ENCODE assay signal across 12 cellular contexts in genomic region chr3:172279191-172279640, GRCh38.
DNase-seq lines count a peak whose midpoint lies in the region; ATAC-seq and TF ChIP-seq lines count a peak whose summit lies in the region.
"Had no signal": no experiment of that assay in that cellular context is flagged by ENCODE, and none has a peak within 500 bp of the region (broad histone marks: within the 10 kb centered on the region; RNA-seq: fewer than 3 reads in every experiment).

No MANE protein-coding gene starts in this region.

- H3K79me2 ChIP-seq in osteoblast (ENCODE audit: insufficient read depth, low read length) = peaks cover 70% of the 10 kb centered on the region

- H3K9me3 ChIP-seq in osteoblast (ENCODE audit: low read depth, low read length) = no peaks in the 10 kb centered on the region

- H2AFZ ChIP-seq in osteoblast (ENCODE audit: low read length) = no peak overlapping the region

- no peaks in the 10 kb centered on the region for H3K27me3 ChIP-seq in osteoblast (ENCODE audit: insufficient read depth, low read length)

- peaks cover 7% of the 10 kb centered on the region for H4K20me1 ChIP-seq in osteoblast (ENCODE audit: insufficient read depth, low read length)

- DNase-seq in DMS53 (lab: John Stamatoyannopoulos, UW) (peak; percentile 14), NCI-H2029 treated with DMSO at 0.1 percent for 48 hours (lab: John Stamatoyannopoulos, UW) (peak; percentile 90), cerebellum (ENCODE audit: low spot score) (peak; percentile 49), osteoblast (ENCODE audit: insufficient read length, low spot score, missing footprints) (no peak), SIG-M5 treated with dmso at 0.1 percent for 504 hours (lab: John Stamatoyannopoulos, UW; ENCODE audit: unreplicated experiment) (no peak), AML-193 (lab: John Stamatoyannopoulos, UW) (no peak), DMS114 treated with DMSO at 0.1 percent for 48 hours (lab: John Stamatoyannopoulos, UW; ENCODE audit: unreplicated experiment) (no peak)
- DNase-seq: activated CD8-positive, alpha-beta memory T cell treated with anti-CD3 and anti-CD28 coated beads for 24 hours; CD8-positive, alpha-beta T cell; NCI-H526 had no signal

- no peak for ATAC-seq in GM18498 (IDR thresholded peaks at IDR 0.05; ENCODE audit: unreplicated experiment)
- ATAC-seq: CD8-positive, alpha-beta T cell; GM12878 had no signal

- TF ChIP-seq CTCF in osteoblast (IDR thresholded peaks at IDR 0.05; ENCODE audit: extremely low read depth, low read depth, low read length) = no peak

- H3K27ac ChIP-seq in osteoblast (ENCODE audit: low read depth, low read length) = peak overlapping the region; percentile 64

- H3K4me2 ChIP-seq in osteoblast (ENCODE audit: insufficient read depth, low read length) = peak overlapping the region; percentile 43

- H3K36me3 ChIP-seq in osteoblast (ENCODE audit: insufficient read depth, low read length) = peaks cover 40% of the 10 kb centered on the region

- no peak overlapping the region for H3K4me3 ChIP-seq in osteoblast (ENCODE audit: insufficient read depth, low read length)
- H3K4me3 ChIP-seq: GM12878 had no signal

- H3K4me1 ChIP-seq in osteoblast (ENCODE audit: insufficient read depth, low read length) = peaks cover 29% of the 10 kb centered on the region

Comparison
In these comparisons a context has a peak if more than half of its experiments do, and no peak if none do; other contexts are left out.
1. DNase-seq: peak in DMS53 (single experiment), NCI-H2029 treated with DMSO at 0.1 percent for 48 hours (single experiment) and cerebellum (single experiment); none in osteoblast (single experiment), SIG-M5 treated with dmso at 0.1 percent for 504 hours (single experiment), AML-193 (0 of 2) and DMS114 treated with DMSO at 0.1 percent for 48 hours (single experiment).